In the genomic region with DNA sequence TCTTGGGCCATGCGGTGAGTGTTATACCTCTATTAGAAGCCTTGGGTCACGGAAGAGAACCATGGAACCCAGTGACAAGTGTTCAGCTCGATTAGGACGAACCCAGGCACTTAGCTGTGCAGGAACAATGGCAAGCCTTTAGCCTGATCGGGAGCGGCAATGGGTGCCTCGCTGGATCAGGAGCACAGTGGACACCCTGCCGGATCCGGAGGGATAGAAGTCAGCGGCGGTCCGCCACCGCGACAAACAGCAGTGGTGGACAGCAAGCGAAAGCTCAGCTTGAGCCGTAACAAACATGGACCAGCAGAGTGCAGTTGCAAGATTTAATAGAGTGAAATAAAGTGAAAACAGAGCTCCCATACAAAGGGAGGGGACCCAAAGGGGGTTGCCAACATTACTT, we compare ENCODE assay signal across 10 cellular contexts. TPM values are rescaled to one million over a fixed set of nuclear protein-coding genes. Genes with fewer than 3 reads are reported as not detected.
"Had no signal": no experiment of that assay in that cellular context is flagged by ENCODE, and none has a peak within 500 bp of the region (broad histone marks: within the 10 kb centered on the region; RNA-seq: fewer than 3 reads in every experiment).

No MANE protein-coding gene starts in this region.

RNA-seq across cellular contexts. Expression of a gene that starts 24.2 kb away (rescaled TPM):
- total RNA-seq: OCI-LY7, PC-3, PC-9, Peyer's patch, Right ventricle myocardium inferior, Right ventricle myocardium superior, RPMI7951, SJCRH30, SJSA1, SK-MEL-5 had no signal

RNA-seq across cellular contexts. Expression of a gene that starts 38.1 kb away (rescaled TPM):
- total RNA-seq: OCI-LY7, PC-3, Peyer's patch, Right ventricle myocardium inferior, Right ventricle myocardium superior, RPMI7951, SJCRH30, SJSA1 had no signal
